ENCODE assay signal across 16 cellular contexts in the genomic region with DNA sequence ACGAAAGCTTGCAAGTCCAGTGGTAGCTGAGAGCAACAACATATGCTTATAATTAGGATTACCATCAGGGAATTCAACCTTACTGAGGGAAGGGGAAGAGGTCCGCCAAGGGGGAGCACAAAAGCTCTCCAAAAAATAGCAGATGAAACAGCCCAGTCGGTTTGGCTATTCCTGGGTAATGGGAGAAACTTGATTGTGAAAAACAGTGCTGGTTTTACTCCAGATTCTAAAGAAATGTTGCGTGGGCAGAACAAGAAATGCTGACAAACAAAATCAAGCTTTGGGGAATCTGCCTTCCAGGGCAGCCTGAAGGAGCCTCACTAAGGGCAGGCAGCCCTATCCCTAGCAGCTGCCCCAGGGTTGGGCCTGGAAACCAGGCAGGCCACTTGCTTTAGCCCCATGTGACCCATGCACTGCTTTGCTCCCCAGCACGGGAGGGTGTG.
A peak's percentile ranks its signal among the peaks of the same experiment; 100 is the strongest.
DNase-seq lines count a peak whose midpoint lies in the region; ATAC-seq and TF ChIP-seq lines count a peak whose summit lies in the region.
"Had no signal": no experiment of that assay in that cellular context is flagged by ENCODE, and none has a peak within 500 bp of the region (broad histone marks: within the 10 kb centered on the region; RNA-seq: fewer than 3 reads in every experiment).

No MANE protein-coding gene starts in this region.

- H3K36me3 ChIP-seq in gastrocnemius medialis: no peaks in the 10 kb centered on the region
- H3K36me3 ChIP-seq: BE2C had no signal

- CTCF ChIA-PET in WTC11 (lab: Charles Lee): no interaction called here

- no peaks in the 10 kb centered on the region for H3K27me3 ChIP-seq in gastrocnemius medialis
- H3K27me3 ChIP-seq: BE2C had no signal

- no peaks in the 10 kb centered on the region for H3K4me1 ChIP-seq in gastrocnemius medialis
- H3K4me1 ChIP-seq: BE2C had no signal

- no peak overlapping the region for H3K27ac ChIP-seq in gastrocnemius medialis

- H3K4me1 Mint-ChIP-seq in WTC11: peaks cover 4% of the 10 kb centered on the region
- H3K4me1 Mint-ChIP-seq in stimulated activated effector memory CD8-positive, alpha-beta T cell treated with anti-CD3 and anti-CD28 coated beads, Interleukin-12 subunit alpha, Interleukin-12 subunit beta, amount 100 ng/mL, for 72 hours: no peaks in the 10 kb centered on the region
- H3K4me1 Mint-ChIP-seq: naive B cell had no signal

- DNase-seq in AG09319 (ENCODE audit: extremely low read depth, low read depth): peak; percentile 86
- no peak for DNase-seq in WTC11 (ENCODE audit: low spot score)
- DNase-seq in fibroblast of villous mesenchyme (ENCODE audit: low read depth): peak; percentile 60
- DNase-seq in gastrocnemius medialis: peak; percentile 4 to 14
- no peak for DNase-seq in stimulated activated effector memory CD8-positive, alpha-beta T cell treated with anti-CD3 and anti-CD28 coated beads, Interleukin-12 subunit alpha, Interleukin-12 subunit beta, amount 100 ng/mL, for 72 hours (ENCODE audit: low spot score in 2 of 2)
- no peak for DNase-seq in cerebellar nuclear complex (lab: John Stamatoyannopoulos, UW)
- DNase-seq: activated CD8-positive, alpha-beta T cell treated with anti-CD3 and anti-CD28 coated beads, Interleukin-2, amount 10 ng/mL, durations not matched to agents 7 days and 5 days; activated gamma-delta T cell; BE2C; central memory CD4-positive, alpha-beta T cell; erythroblast; islet precursor cell; naive B cell; NCI-H1417 treated with DMSO at 0.1 percent for 48 hours had no signal

- no peaks in the 10 kb centered on the region for H3K27me3 Mint-ChIP-seq in WTC11 (ENCODE audit: low read depth)
- H3K27me3 Mint-ChIP-seq: naive B cell had no signal

- TF ChIP-seq CTCF in AG09319 (IDR thresholded peaks at IDR 0.05; ENCODE audit: low read depth, low read length) (no peak), WTC11 (IDR thresholded peaks at IDR 0.05) (no peak), fibroblast of villous mesenchyme (IDR thresholded peaks at IDR 0.05; ENCODE audit: insufficient read depth, low read depth, low read length) (no peak), gastrocnemius medialis (IDR thresholded peaks at IDR 0.05 in 4 of 5, conservative IDR thresholded peaks at IDR 0.05 in 1 of 5) (no peak)

- in situ Hi-C loops in gastrocnemius medialis (cut with MboI; ENCODE audit: low sequenced_read_pairs in 4 of 4): no loop called here

- H3K4me3 Mint-ChIP-seq in WTC11: no peak overlapping the region
- H3K4me3 Mint-ChIP-seq in stimulated activated effector memory CD8-positive, alpha-beta T cell treated with anti-CD3 and anti-CD28 coated beads, Interleukin-12 subunit alpha, Interleukin-12 subunit beta, amount 100 ng/mL, for 72 hours: no peak overlapping the region
- H3K4me3 Mint-ChIP-seq: activated CD8-positive, alpha-beta T cell treated with anti-CD3 and anti-CD28 coated beads, Interleukin-2, amount 10 ng/mL, durations not matched to agents 7 days and 5 days; naive B cell had no signal

- ATAC-seq in WTC11 (peak; percentile 52; the same call in 1 of the 2 replicates), gastrocnemius medialis (peak in 1 of 2 donors; percentile 27), GM18861 (IDR thresholded peaks at IDR 0.05; ENCODE audit: unreplicated experiment) (no peak), HG03139 (IDR thresholded peaks at IDR 0.05; ENCODE audit: unreplicated experiment) (no peak)
- no peak for ATAC-seq in stimulated activated effector memory CD8-positive, alpha-beta T cell treated with anti-CD3 and anti-CD28 coated beads, Interleukin-12 subunit alpha, Interleukin-12 subunit beta, amount 100 ng/mL, for 72 hours
- ATAC-seq: activated CD8-positive, alpha-beta T cell treated with anti-CD3 and anti-CD28 coated beads, Interleukin-2, amount 10 ng/mL, durations not matched to agents 7 days and 5 days had no signal

- H3K9me3 ChIP-seq in gastrocnemius medialis: no peaks in the 10 kb centered on the region
- H3K9me3 ChIP-seq: BE2C had no signal

- no peaks in the 10 kb centered on the region for H3K36me3 Mint-ChIP-seq in WTC11
- H3K36me3 Mint-ChIP-seq in stimulated activated effector memory CD8-positive, alpha-beta T cell treated with anti-CD3 and anti-CD28 coated beads, Interleukin-12 subunit alpha, Interleukin-12 subunit beta, amount 100 ng/mL, for 72 hours: no peaks in the 10 kb centered on the region
- H3K36me3 Mint-ChIP-seq: naive B cell had no signal

- intact Hi-C loops in gastrocnemius medialis (cut with DNase I; ENCODE audit: low total_unique reads): no loop called here

- H3K4me3 ChIP-seq in fibroblast of villous mesenchyme (ENCODE audit: low read depth, low read length) (no peak overlapping the region), gastrocnemius medialis (no peak overlapping the region)

- no peak for TF ChIP-seq POLR2A in gastrocnemius medialis (IDR thresholded peaks at IDR 0.05)

- no peak overlapping the region for H3K27ac Mint-ChIP-seq in WTC11
- H3K27ac Mint-ChIP-seq in stimulated activated effector memory CD8-positive, alpha-beta T cell treated with anti-CD3 and anti-CD28 coated beads, Interleukin-12 subunit alpha, Interleukin-12 subunit beta, amount 100 ng/mL, for 72 hours: no peak overlapping the region
- H3K27ac Mint-ChIP-seq: activated CD8-positive, alpha-beta T cell treated with anti-CD3 and anti-CD28 coated beads, Interleukin-2, amount 10 ng/mL, durations not matched to agents 7 days and 5 days; naive B cell had no signal

- POLR2A ChIA-PET in WTC11 (lab: Charles Lee): no interaction called here

- 0 out of 2 replicates have a peak, but pooled peaks cover 7% of the 10 kb centered on the region for H3K9me3 Mint-ChIP-seq in WTC11
- no peaks in the 10 kb centered on the region for H3K9me3 Mint-ChIP-seq in stimulated activated effector memory CD8-positive, alpha-beta T cell treated with anti-CD3 and anti-CD28 coated beads, Interleukin-12 subunit alpha, Interleukin-12 subunit beta, amount 100 ng/mL, for 72 hours

TF ChIP-seq in WTC11, 78 proteins besides CTCF, POLR2A, EP300 and RAD21:
- TF ChIP-seq, protein P1, sequence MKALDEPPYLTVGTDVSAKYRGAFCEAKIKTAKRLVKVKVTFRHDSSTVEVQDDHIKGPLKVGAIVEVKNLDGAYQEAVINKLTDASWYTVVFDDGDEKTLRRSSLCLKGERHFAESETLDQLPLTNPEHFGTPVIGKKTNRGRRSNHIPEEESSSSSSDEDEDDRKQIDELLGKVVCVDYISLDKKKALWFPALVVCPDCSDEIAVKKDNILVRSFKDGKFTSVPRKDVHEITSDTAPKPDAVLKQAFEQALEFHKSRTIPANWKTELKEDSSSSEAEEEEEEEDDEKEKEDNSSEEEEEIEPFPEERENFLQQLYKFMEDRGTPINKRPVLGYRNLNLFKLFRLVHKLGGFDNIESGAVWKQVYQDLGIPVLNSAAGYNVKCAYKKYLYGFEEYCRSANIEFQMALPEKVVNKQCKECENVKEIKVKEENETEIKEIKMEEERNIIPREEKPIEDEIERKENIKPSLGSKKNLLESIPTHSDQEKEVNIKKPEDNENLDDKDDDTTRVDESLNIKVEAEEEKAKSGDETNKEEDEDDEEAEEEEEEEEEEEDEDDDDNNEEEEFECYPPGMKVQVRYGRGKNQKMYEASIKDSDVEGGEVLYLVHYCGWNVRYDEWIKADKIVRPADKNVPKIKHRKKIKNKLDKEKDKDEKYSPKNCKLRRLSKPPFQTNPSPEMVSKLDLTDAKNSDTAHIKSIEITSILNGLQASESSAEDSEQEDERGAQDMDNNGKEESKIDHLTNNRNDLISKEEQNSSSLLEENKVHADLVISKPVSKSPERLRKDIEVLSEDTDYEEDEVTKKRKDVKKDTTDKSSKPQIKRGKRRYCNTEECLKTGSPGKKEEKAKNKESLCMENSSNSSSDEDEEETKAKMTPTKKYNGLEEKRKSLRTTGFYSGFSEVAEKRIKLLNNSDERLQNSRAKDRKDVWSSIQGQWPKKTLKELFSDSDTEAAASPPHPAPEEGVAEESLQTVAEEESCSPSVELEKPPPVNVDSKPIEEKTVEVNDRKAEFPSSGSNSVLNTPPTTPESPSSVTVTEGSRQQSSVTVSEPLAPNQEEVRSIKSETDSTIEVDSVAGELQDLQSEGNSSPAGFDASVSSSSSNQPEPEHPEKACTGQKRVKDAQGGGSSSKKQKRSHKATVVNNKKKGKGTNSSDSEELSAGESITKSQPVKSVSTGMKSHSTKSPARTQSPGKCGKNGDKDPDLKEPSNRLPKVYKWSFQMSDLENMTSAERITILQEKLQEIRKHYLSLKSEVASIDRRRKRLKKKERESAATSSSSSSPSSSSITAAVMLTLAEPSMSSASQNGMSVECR (CRISPR knock-in tag; IDR thresholded peaks at IDR 0.05; ENCODE audit: borderline replicate concordance): no peak
- TF ChIP-seq OVOL2 (CRISPR knock-in tag; IDR thresholded peaks at IDR 0.05; ENCODE audit: borderline replicate concordance) (no peak), TEAD4 (CRISPR knock-in tag; IDR thresholded peaks at IDR 0.05) (no peak), MXD4 (CRISPR knock-in tag; IDR thresholded peaks at IDR 0.05; ENCODE audit: borderline replicate concordance) (no peak), SP1 (CRISPR knock-in tag; conservative IDR thresholded peaks at IDR 0.05) (no peak), TEAD1 (CRISPR knock-in tag; IDR thresholded peaks at IDR 0.05) (no peak)
- TF ChIP-seq, protein P2, sequence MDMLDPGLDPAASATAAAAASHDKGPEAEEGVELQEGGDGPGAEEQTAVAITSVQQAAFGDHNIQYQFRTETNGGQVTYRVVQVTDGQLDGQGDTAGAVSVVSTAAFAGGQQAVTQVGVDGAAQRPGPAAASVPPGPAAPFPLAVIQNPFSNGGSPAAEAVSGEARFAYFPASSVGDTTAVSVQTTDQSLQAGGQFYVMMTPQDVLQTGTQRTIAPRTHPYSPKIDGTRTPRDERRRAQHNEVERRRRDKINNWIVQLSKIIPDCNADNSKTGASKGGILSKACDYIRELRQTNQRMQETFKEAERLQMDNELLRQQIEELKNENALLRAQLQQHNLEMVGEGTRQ (CRISPR knock-in tag; IDR thresholded peaks at IDR 0.05): 0 out of 2 replicates have a peak, but pooled peaks have one; percentile 21
TF ChIP-seq in WTC11: peak in this region for 1.

Comparison
In these comparisons a context has a peak if more than half of its experiments do, and no peak if none do; other contexts are left out.
1. DNase-seq: peak in AG09319 (single experiment), fibroblast of villous mesenchyme (single experiment) and gastrocnemius medialis (2 of 2); none in WTC11 (single experiment), stimulated activated effector memory CD8-positive, alpha-beta T cell treated with anti-CD3 and anti-CD28 coated beads, Interleukin-12 subunit alpha, Interleukin-12 subunit beta, amount 100 ng/mL, for 72 hours (0 of 2) and cerebellar nuclear complex (0 of 2).